Comparison of ENCODE assay signal across 15 cellular contexts in the genomic region with DNA sequence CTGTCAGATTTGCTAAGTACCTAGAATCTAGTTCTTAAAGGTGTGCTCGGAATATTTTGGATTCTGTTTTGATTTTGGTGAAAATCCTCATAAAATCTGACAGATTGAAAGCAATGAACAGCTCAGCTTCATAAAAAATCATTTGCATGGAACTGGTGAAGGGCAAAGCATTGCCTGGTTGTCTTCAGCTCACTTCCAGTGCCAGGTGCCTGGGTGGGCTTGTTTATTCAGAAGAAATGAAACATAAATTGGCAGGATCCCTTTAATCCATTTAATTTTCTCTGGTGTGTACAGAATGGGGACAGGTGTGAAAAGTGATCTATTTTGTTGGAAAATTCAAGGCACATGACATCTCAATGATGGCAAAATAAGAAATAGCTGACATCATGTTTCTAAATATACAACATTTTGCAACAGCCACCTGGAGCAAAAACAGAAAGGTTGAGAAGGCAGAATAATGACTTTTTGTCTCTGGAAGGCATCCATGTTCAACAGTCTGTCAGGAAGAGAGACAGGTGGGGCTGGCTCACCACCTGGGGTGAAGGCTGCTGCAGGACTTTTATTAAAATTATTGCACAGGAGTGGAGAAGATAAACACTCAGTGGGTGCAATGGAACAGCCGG. TPM values are rescaled to one million over a fixed set of nuclear protein-coding genes. Genes with fewer than 3 reads are reported as not detected.
A peak's percentile ranks its signal among the peaks of the same experiment; 100 is the strongest.
DNase-seq lines count a peak whose midpoint lies in the region; TF ChIP-seq lines count a peak whose summit lies in the region.
"Had no signal": no experiment of that assay in that cellular context is flagged by ENCODE, and none has a peak within 500 bp of the region (broad histone marks: within the 10 kb centered on the region; RNA-seq: fewer than 3 reads in every experiment).

No MANE protein-coding gene starts in this region.

- H3K4me1 Mint-ChIP-seq in chondrocyte (ENCODE audit: low read depth) (no peaks in the 10 kb centered on the region), glutamatergic neuron (ENCODE audit: low read depth, unreplicated experiment) (no peaks in the 10 kb centered on the region)

- no peaks in the 10 kb centered on the region for H3K27me3 Mint-ChIP-seq in chondrocyte (ENCODE audit: low read depth)
- H3K27me3 Mint-ChIP-seq in glutamatergic neuron (ENCODE audit: unreplicated experiment), result no peaks in the 10 kb centered on the region
- H3K27me3 Mint-ChIP-seq: activated CD4-positive, alpha-beta memory T cell treated with anti-CD3 and anti-CD28 coated beads for 36 hours; naive B cell; progenitor cell of endocrine pancreas; stimulated activated naive CD8-positive, alpha-beta T cell treated with anti-CD3 and anti-CD28 coated beads, Interleukin-15, Interleukin-2, amounts not matched to agents 100 ng/mL and 50 ng/mL, for 24 hours had no signal

- H3K27ac Mint-ChIP-seq in chondrocyte (ENCODE audit: unreplicated experiment) (no peak overlapping the region), glutamatergic neuron (ENCODE audit: unreplicated experiment) (no peak overlapping the region)
- H3K27ac Mint-ChIP-seq: activated CD4-positive, alpha-beta memory T cell treated with anti-CD3 and anti-CD28 coated beads for 36 hours; activated T-helper 1 cell treated with anti-CD3 and anti-CD28 coated beads, Interleukin-12 subunit alpha, Interleukin-12 subunit beta, Interleukin-2, Interleukin-4 antibody, amounts not matched to agents 30 ng/mL and 10 ng/mL and 1 ng/mL, durations not matched to agents 14 hours and 24 hours and 36 hours; progenitor cell of endocrine pancreas; stimulated activated naive CD8-positive, alpha-beta T cell treated with anti-CD3 and anti-CD28 coated beads, Interleukin-15, Interleukin-2, amounts not matched to agents 100 ng/mL and 50 ng/mL, for 24 hours had no signal

- intact Hi-C loops in uterus (cut with DNase I; ENCODE audit: low total_unique reads), result no loop called here

- no peaks in the 10 kb centered on the region for H3K36me3 ChIP-seq in uterus

- no peaks in the 10 kb centered on the region for H3K4me1 ChIP-seq in uterus

- H3K4me3 ChIP-seq in uterus, result no peak overlapping the region

- TF ChIP-seq CTCF in chondrocyte (IDR thresholded peaks at IDR 0.05) (no peak), glutamatergic neuron (IDR thresholded peaks at IDR 0.05; ENCODE audit: partially characterized antibody, unreplicated experiment) (no peak), uterus (IDR thresholded peaks at IDR 0.05) (no peak)

- no peak for TF ChIP-seq POLR2A in uterus (IDR thresholded peaks at IDR 0.05)

- no peaks in the 10 kb centered on the region for H3K9me3 ChIP-seq in uterus

- no peak overlapping the region for H3K27ac ChIP-seq in uterus

- H3K4me3 Mint-ChIP-seq in chondrocyte (ENCODE audit: unreplicated experiment) (no peak overlapping the region), glutamatergic neuron (ENCODE audit: unreplicated experiment) (no peak overlapping the region)
- H3K4me3 Mint-ChIP-seq: activated CD4-positive, alpha-beta memory T cell treated with anti-CD3 and anti-CD28 coated beads for 36 hours; activated T-helper 1 cell treated with anti-CD3 and anti-CD28 coated beads, Interleukin-12 subunit alpha, Interleukin-12 subunit beta, Interleukin-2, Interleukin-4 antibody, amounts not matched to agents 30 ng/mL and 10 ng/mL and 1 ng/mL, durations not matched to agents 14 hours and 24 hours and 36 hours; naive B cell; stimulated activated naive CD8-positive, alpha-beta T cell treated with anti-CD3 and anti-CD28 coated beads, Interleukin-15, Interleukin-2, amounts not matched to agents 100 ng/mL and 50 ng/mL, for 24 hours had no signal

- H3K27me3 ChIP-seq in uterus, result no peaks in the 10 kb centered on the region

- DNase-seq in DMS153 (lab: John Stamatoyannopoulos, UW) (peak; percentile 77), NCI-H146 treated with DMSO at 0.1 percent for 48 hours (lab: John Stamatoyannopoulos, UW; ENCODE audit: unreplicated experiment) (peak; percentile 97), NCI-H526 treated with DMSO at 0.1 percent for 48 hours (lab: John Stamatoyannopoulos, UW) (peak; percentile 38), cerebellar cortex (ENCODE audit: low spot score) (peak; percentile 99), chondrocyte (ENCODE audit: low spot score) (no peak), glutamatergic neuron (no peak), uterus (no peak), UCSD-AML1 (lab: John Stamatoyannopoulos, UW; ENCODE audit: unreplicated experiment) (no peak)
- DNase-seq: activated CD4-positive, alpha-beta memory T cell treated with anti-CD3 and anti-CD28 coated beads for 36 hours; H7; naive B cell; Right ventricle myocardium superior had no signal

- H3K36me3 Mint-ChIP-seq in chondrocyte (ENCODE audit: low read depth) (no peaks in the 10 kb centered on the region), glutamatergic neuron (ENCODE audit: unreplicated experiment) (no peaks in the 10 kb centered on the region)
- H3K36me3 Mint-ChIP-seq: naive B cell had no signal

- H3K9me3 Mint-ChIP-seq in chondrocyte (ENCODE audit: low read depth), result no peaks in the 10 kb centered on the region
- no peaks in the 10 kb centered on the region for H3K9me3 Mint-ChIP-seq in glutamatergic neuron (ENCODE audit: unreplicated experiment)
- H3K9me3 Mint-ChIP-seq: activated CD4-positive, alpha-beta memory T cell treated with anti-CD3 and anti-CD28 coated beads for 36 hours; activated T-helper 1 cell treated with anti-CD3 and anti-CD28 coated beads, Interleukin-12 subunit alpha, Interleukin-12 subunit beta, Interleukin-2, Interleukin-4 antibody, amounts not matched to agents 30 ng/mL and 10 ng/mL and 1 ng/mL, durations not matched to agents 14 hours and 24 hours and 36 hours; stimulated activated naive CD8-positive, alpha-beta T cell treated with anti-CD3 and anti-CD28 coated beads, Interleukin-15, Interleukin-2, amounts not matched to agents 100 ng/mL and 50 ng/mL, for 24 hours had no signal

RNA-seq across cellular contexts. Expression of a gene that starts 52.2 kb away (rescaled TPM):
- total RNA-seq in chondrocyte (4.6 to 9.7 TPM (median 5.0 TPM) in 3 replicates), glutamatergic neuron (ENCODE audit: unreplicated experiment) (12.6 TPM), uterus (10 to 100 TPM in 2 of 4 donors, 1 to 10 TPM in 2; 4.4 to 39.7 (median 8.8) TPM)

Comparison
In these comparisons a context has a peak if more than half of its experiments do, and no peak if none do; other contexts are left out.
1. DNase-seq: peak in DMS153 (single experiment), NCI-H146 treated with DMSO at 0.1 percent for 48 hours (single experiment), NCI-H526 treated with DMSO at 0.1 percent for 48 hours (single experiment) and cerebellar cortex (single experiment); none in chondrocyte (single experiment), glutamatergic neuron (single experiment), uterus (0 of 2) and UCSD-AML1 (single experiment).